ENCODE assay signal across 1 cellular context in genomic region chr6:34696189-34696738, GRCh38.
TF ChIP-seq lines count a peak whose summit lies in the region.

No MANE protein-coding gene starts in this region.

TF ChIP-seq in K562, 482 proteins besides CTCF, POLR2A, EP300 and RAD21 (continued from another document and continues in another):
- TF ChIP-seq CEBPZ (IDR thresholded peaks at IDR 0.05; ENCODE audit: borderline replicate concordance, low read depth, low read length) (0 out of 2 replicates have a peak, but pooled peaks have one; percentile 28), HMGXB4 (CRISPR knock-in tag; IDR thresholded peaks at IDR 0.05) (0 out of 2 replicates have a peak, but pooled peaks have one; percentile 24), TSC22D4 (tag; IDR thresholded peaks at IDR 0.05) (no peak), HINFP (tag; conservative IDR thresholded peaks at IDR 0.05; ENCODE audit: low read depth) (no peak), MYBL2 (IDR thresholded peaks at IDR 0.05; ENCODE audit: low read depth) (no peak), MYBL2 (CRISPR knock-in tag; IDR thresholded peaks at IDR 0.05; ENCODE audit: borderline replicate concordance) (no peak), MAFG (tag; conservative IDR thresholded peaks at IDR 0.05) (no peak), AFF4 (CRISPR knock-in tag; IDR thresholded peaks at IDR 0.05) (no peak), ZNF280A (IDR thresholded peaks at IDR 0.05; ENCODE audit: low read depth, partially characterized antibody) (no peak), SMARCA5 (IDR thresholded peaks at IDR 0.05) (no peak), ILK (tag; IDR thresholded peaks at IDR 0.05; ENCODE audit: borderline replicate concordance, low read depth) (no peak), ADNP (tag; IDR thresholded peaks at IDR 0.05) (no peak), CBFB (CRISPR knock-in tag; IDR thresholded peaks at IDR 0.05) (no peak), ZC3H8 (IDR thresholded peaks at IDR 0.05) (no peak), TOE1 (IDR thresholded peaks at IDR 0.05; ENCODE audit: borderline replicate concordance) (no peak), TOE1 (CRISPR knock-in tag; IDR thresholded peaks at IDR 0.05; ENCODE audit: borderline replicate concordance, low read depth) (no peak), CBX1 (IDR thresholded peaks at IDR 0.05; ENCODE audit: low read depth) (no peak; the same call in 1 of the 2 replicates), ZNF134 (CRISPR knock-in tag; conservative IDR thresholded peaks at IDR 0.05) (no peak), ZNF408 (CRISPR knock-in tag; IDR thresholded peaks at IDR 0.05; ENCODE audit: low read depth) (no peak), ZC3H4 (CRISPR knock-in tag; IDR thresholded peaks at IDR 0.05; ENCODE audit: borderline replicate concordance) (peak; percentile 88; the same call in 1 of the 2 replicates), ZNF384 (IDR thresholded peaks at IDR 0.05; ENCODE audit: low read depth, low read length) (no peak), BHLHE40 (IDR thresholded peaks at IDR 0.05; ENCODE audit: low read length) (no peak), DDX20 (tag; IDR thresholded peaks at IDR 0.05; ENCODE audit: low read depth) (no peak), CBX3 (IDR thresholded peaks at IDR 0.05; ENCODE audit: borderline replicate concordance in 1 of 2, low read length in 2 of 2) (no peak), ZBTB43 (CRISPR knock-in tag; IDR thresholded peaks at IDR 0.05) (0 out of 2 replicates have a peak, but pooled peaks have one; percentile 73), ZNF830 (CRISPR knock-in tag; IDR thresholded peaks at IDR 0.05) (no peak), SAP30 (IDR thresholded peaks at IDR 0.05; ENCODE audit: borderline replicate concordance, insufficient read depth, low read depth, low read length, poor library complexity, severe bottlenecking) (peak; percentile 78), NR2C1 (IDR thresholded peaks at IDR 0.05) (no peak), NR2C1 (tag; IDR thresholded peaks at IDR 0.05) (no peak), CREBBP (IDR thresholded peaks at IDR 0.05; ENCODE audit: low read depth, low read length) (no peak), MITF (IDR thresholded peaks at IDR 0.05) (0 out of 2 replicates have a peak, but pooled peaks have one; percentile 10), NFYB (IDR thresholded peaks at IDR 0.05; ENCODE audit: extremely low read depth, insufficient read length) (no peak), ZNF316 (IDR thresholded peaks at IDR 0.05) (no peak), CTBP1 (IDR thresholded peaks at IDR 0.05; ENCODE audit: borderline replicate concordance) (no peak), COPS2 (conservative IDR thresholded peaks at IDR 0.05) (no peak), ZNF561 (CRISPR knock-in tag; conservative IDR thresholded peaks at IDR 0.05) (no peak), SMARCE1 (IDR thresholded peaks at IDR 0.05) (no peak), ZBED1 (IDR thresholded peaks at IDR 0.05) (no peak), MNT (conservative IDR thresholded peaks at IDR 0.05) (no peak), ZNF668 (CRISPR knock-in tag; IDR thresholded peaks at IDR 0.05) (no peak), NR0B1 (IDR thresholded peaks at IDR 0.05; ENCODE audit: partially characterized antibody) (no peak), DMBX1 (CRISPR knock-in tag; IDR thresholded peaks at IDR 0.05; ENCODE audit: borderline replicate concordance) (no peak), STAG1 (CRISPR knock-in tag; IDR thresholded peaks at IDR 0.05; ENCODE audit: borderline replicate concordance) (peak; percentile 16; the same call in 1 of the 2 replicates), KLF16 (IDR thresholded peaks at IDR 0.05) (no peak), SIN3B (IDR thresholded peaks at IDR 0.05; ENCODE audit: low read depth) (peak; percentile 41; the same call in 1 of the 2 replicates), ZNF589 (CRISPR knock-in tag; IDR thresholded peaks at IDR 0.05; ENCODE audit: low read depth) (no peak), PTRF (tag; IDR thresholded peaks at IDR 0.05) (no peak), OTX1 (CRISPR knock-in tag; IDR thresholded peaks at IDR 0.05) (no peak), ZNF445 (CRISPR knock-in tag; IDR thresholded peaks at IDR 0.05; ENCODE audit: low read depth) (no peak), MCM5 (IDR thresholded peaks at IDR 0.05; ENCODE audit: low read depth) (no peak), TAF9B (IDR thresholded peaks at IDR 0.05; ENCODE audit: partially characterized antibody) (no peak), ELF2 (CRISPR knock-in tag; IDR thresholded peaks at IDR 0.05) (no peak), TRIM24 (IDR thresholded peaks at IDR 0.05) (no peak), RFX1 (IDR thresholded peaks at IDR 0.05) (no peak), MTF1 (CRISPR knock-in tag; IDR thresholded peaks at IDR 0.05; ENCODE audit: borderline replicate concordance) (no peak)
